ENCODE assay signal across 18 cellular contexts in the genomic region with DNA sequence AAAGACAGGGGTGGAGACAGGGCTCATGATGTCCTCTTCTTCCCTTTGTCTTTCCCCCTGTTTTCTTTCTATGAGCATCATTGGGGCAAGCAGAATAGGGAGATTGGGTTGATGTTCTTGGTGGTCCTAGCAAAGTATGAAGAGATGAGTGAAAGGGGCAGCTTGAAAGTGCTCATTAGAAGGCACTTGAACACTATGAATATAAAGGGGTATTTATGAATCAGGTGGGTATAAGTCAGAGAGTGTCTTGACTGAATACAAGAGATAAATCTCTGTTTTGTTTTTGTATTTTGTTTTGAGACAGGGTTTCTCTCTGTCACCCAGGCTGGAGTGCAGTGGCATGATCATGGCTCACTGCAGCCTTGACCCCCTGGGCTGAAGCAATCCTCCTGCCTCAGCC. TPM values are rescaled to one million over a fixed set of nuclear protein-coding genes. Genes with fewer than 3 reads are reported as not detected.
"Had no signal": no experiment of that assay in that cellular context is flagged by ENCODE, and none has a peak within 500 bp of the region (broad histone marks: within the 10 kb centered on the region; RNA-seq: fewer than 3 reads in every experiment).

No MANE protein-coding gene starts in this region.

RNA-seq across cellular contexts. Expression of a gene that starts 34.4 kb away (rescaled TPM):
- total RNA-seq: activated CD4-positive, alpha-beta memory T cell treated with anti-CD3 and anti-CD28 coated beads, Interleukin-2, amount 10 ng/mL, durations not matched to agents 7 days and 5 days; activated CD4-positive, alpha-beta T cell treated with anti-CD3 and anti-CD28 coated beads, Interleukin-2, amount 10 ng/mL, durations not matched to agents 7 days and 5 days; activated T-cell treated with anti-CD3 and anti-CD28 coated beads, Interleukin-2, amount 50 U/mL, for 4 hours; activated T-helper 1 cell treated with anti-CD3 and anti-CD28 coated beads, Interleukin-12 subunit alpha, Interleukin-12 subunit beta, Interleukin-2, Interleukin-4 antibody, amounts not matched to agents 30 ng/mL and 10 ng/mL and 1 ng/mL, durations not matched to agents 14 hours and 24 hours and 36 hours; body of pancreas; chondrocyte; dermis blood vessel endothelial cell; endothelial cell of umbilical vein; esophagus squamous epithelium; fibroblast of lung; fibroblast of villous mesenchyme; gastroesophageal sphincter; glomerular endothelial cell; T-cell; T-helper 2 cell treated with Interferon-gamma antibody and Interleukin-4, amounts not matched to agents 100 ng/mL and 5 ng/mL, for 36 hours; WTC11 had no signal
- polyA plus RNA-seq: adipose tissue, endothelial cell of umbilical vein, esophagus, fibroblast of lung had no signal
